Comparison of ENCODE assay signal across 13 cellular contexts in the genomic region with DNA sequence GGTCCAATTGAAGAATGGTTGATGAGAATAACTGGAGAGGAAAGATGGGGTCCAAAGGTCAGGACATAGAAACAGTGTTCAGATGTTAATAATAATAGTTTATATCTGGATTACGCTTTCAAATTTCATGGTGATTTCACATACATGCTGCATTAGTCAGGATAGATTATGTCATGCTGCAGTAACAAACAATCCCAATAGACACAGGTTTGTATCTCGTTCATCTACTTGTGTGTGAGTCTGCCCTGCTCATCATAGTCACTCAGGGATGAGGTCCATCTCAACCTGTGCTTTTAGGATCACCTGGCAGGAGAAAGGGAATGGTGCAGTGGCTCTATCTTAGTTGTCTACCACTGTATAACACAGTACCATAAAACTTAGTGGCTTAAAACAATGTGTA. TPM values are rescaled to one million over a fixed set of nuclear protein-coding genes. Genes with fewer than 3 reads are reported as not detected.
"Had no signal": no experiment of that assay in that cellular context is flagged by ENCODE, and none has a peak within 500 bp of the region (broad histone marks: within the 10 kb centered on the region; RNA-seq: fewer than 3 reads in every experiment).

No MANE protein-coding gene starts in this region.

- H3K36me3 ChIP-seq: HAP-1 had no signal

- H3K9me3 ChIP-seq: HAP-1 had no signal

- DNase-seq: GM23248, GOT3, H7, HFFc6, Karpas-422, KBM-7 had no signal

- ATAC-seq: HCT116 had no signal

- H3K27ac ChIP-seq: GM23248, HL-60, KMS-11 had no signal

- H2AFZ ChIP-seq: GM23248 had no signal

- H3K9ac ChIP-seq: GM23248, KMS-11 had no signal

- H3K4me2 ChIP-seq: KMS-11 had no signal

- H3K4me3 ChIP-seq: GM23248, HAP-1 had no signal

- H3K4me1 ChIP-seq: HAP-1 had no signal

RNA-seq across cellular contexts. Expression of a gene that starts 48.0 kb away (rescaled TPM):
- total RNA-seq: GM23248, H4, H7, HFFc6, HT1080, LHCN-M2 had no signal
- polyA plus RNA-seq: GM23248 had no signal
